12 cellular contexts compared by ENCODE assay signal in the genomic region with DNA sequence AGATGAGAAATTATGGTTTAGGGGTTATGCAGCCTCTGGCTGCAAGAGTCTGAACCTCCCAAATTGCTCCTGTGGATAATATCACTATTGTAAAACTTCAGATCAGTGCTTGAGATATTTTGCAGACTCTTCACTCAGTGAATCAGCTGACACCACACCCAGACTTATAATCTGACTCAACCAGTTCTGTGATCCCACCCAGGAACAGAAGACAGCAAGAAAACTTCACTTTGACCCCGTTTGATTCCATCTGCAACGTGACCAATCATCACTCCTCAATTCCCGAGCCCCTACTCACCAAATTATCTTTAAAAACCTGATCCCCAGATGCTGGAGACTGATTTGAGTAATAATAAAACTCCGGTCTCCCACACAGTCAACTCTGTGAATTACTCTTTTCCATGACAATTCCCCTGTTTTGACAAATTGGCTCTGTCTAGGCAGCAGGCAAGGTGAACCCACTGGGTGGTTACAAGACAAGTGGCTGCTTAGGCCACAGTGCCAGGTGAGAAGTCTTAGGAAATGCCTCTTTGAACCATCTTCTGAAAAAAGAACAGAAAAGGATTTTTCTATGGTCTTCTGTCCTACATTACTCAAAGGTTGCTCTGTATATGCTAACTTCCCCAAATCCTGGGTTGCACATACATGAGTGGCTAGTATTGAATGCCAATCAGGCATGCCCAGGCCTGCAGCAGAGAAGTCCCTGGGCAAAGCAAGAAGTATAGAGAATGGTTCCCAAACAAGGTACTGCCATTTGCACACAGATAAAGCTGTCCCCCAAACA.
DNase-seq lines count a peak whose midpoint lies in the region; ATAC-seq, FAIRE-seq and TF ChIP-seq lines count a peak whose summit lies in the region.
"Had no signal": no experiment of that assay in that cellular context is flagged by ENCODE, and none has a peak within 500 bp of the region (broad histone marks: within the 10 kb centered on the region; RNA-seq: fewer than 3 reads in every experiment).

No MANE protein-coding gene starts in this region.

- H3K27me3 ChIP-seq in bronchial epithelial cell (ENCODE audit: control insufficient read depth, insufficient read depth, low read length) (no peaks in the 10 kb centered on the region), trophoblast cell (ENCODE audit: insufficient read depth, low read length) (no peaks in the 10 kb centered on the region)
- H3K27me3 ChIP-seq: cardiac muscle cell had no signal

- H3K79me1 ChIP-seq in trophoblast cell (ENCODE audit: low read length) = peaks cover 2% of the 10 kb centered on the region

- peaks cover 7% of the 10 kb centered on the region for H3K36me3 Mint-ChIP-seq in natural killer cell

- H3K27ac ChIP-seq in trophoblast cell (ENCODE audit: low read depth, low read length) = peak overlapping the region; percentile 64
- H3K27ac ChIP-seq: cardiac muscle cell had no signal

- no peak overlapping the region for H3K14ac ChIP-seq in trophoblast cell (ENCODE audit: low read length)

- intact Hi-C loops in natural killer cell (cut with micrococcal nuclease) = no loop called here

- no peak overlapping the region for H3K4ac ChIP-seq in trophoblast cell (ENCODE audit: low read depth, low read length)

- H3K18ac ChIP-seq in trophoblast cell (ENCODE audit: low read length) = no peak overlapping the region

- no peak overlapping the region for H3K23ac ChIP-seq in trophoblast cell (ENCODE audit: low read length)

- no peak overlapping the region for H2AK5ac ChIP-seq in trophoblast cell (ENCODE audit: low read length)

- no peaks in the 10 kb centered on the region for H3K27me3 Mint-ChIP-seq in natural killer cell (ENCODE audit: low read depth in 2 of 2)
- H3K27me3 Mint-ChIP-seq in stimulated activated naive CD8-positive, alpha-beta T cell treated with anti-CD3 and anti-CD28 coated beads, Interleukin-15, amount 100 ng/mL, for 72 hours = no peaks in the 10 kb centered on the region
- H3K27me3 Mint-ChIP-seq: activated CD4-positive, alpha-beta memory T cell treated with anti-CD3 and anti-CD28 coated beads, Interleukin-2, amount 10 ng/mL, durations not matched to agents 7 days and 5 days had no signal

- no peaks in the 10 kb centered on the region for H3K4me1 Mint-ChIP-seq in natural killer cell
- H3K4me1 Mint-ChIP-seq in stimulated activated naive CD8-positive, alpha-beta T cell treated with anti-CD3 and anti-CD28 coated beads, Interleukin-15, amount 100 ng/mL, for 72 hours = no peaks in the 10 kb centered on the region
- H3K4me1 Mint-ChIP-seq: activated CD4-positive, alpha-beta memory T cell treated with anti-CD3 and anti-CD28 coated beads, Interleukin-2, amount 10 ng/mL, durations not matched to agents 7 days and 5 days had no signal

- no peaks in the 10 kb centered on the region for H3K9me3 ChIP-seq in trophoblast cell (ENCODE audit: insufficient read depth, low read depth, low read length)

- no peak for FAIRE-seq in bronchial epithelial cell (lab: Jason Lieb, UNC)

- H3K4me2 ChIP-seq in trophoblast cell (ENCODE audit: low read length) = no peak overlapping the region

- H2BK5ac ChIP-seq in trophoblast cell (ENCODE audit: low read depth, low read length, poor library complexity) = no peak overlapping the region

- peaks cover 5 to 11% of the 10 kb centered on the region in 2 experiments for H3K4me1 ChIP-seq in trophoblast cell (ENCODE audit: control insufficient read depth in 1 of 2, insufficient read depth in 2 of 2, low read length in 2 of 2)

- H2AFZ ChIP-seq in trophoblast cell (ENCODE audit: insufficient read depth, low read length, poor library complexity) = no peak overlapping the region

- H4K8ac ChIP-seq in trophoblast cell (ENCODE audit: low read depth, low read length) = no peak overlapping the region

- no peaks in the 10 kb centered on the region for H3K79me2 ChIP-seq in trophoblast cell (ENCODE audit: control insufficient read depth, insufficient read depth, low read length, poor library complexity)

- no peak overlapping the region for H3K27ac Mint-ChIP-seq in natural killer cell
- no peak overlapping the region for H3K27ac Mint-ChIP-seq in stimulated activated naive CD8-positive, alpha-beta T cell treated with anti-CD3 and anti-CD28 coated beads, Interleukin-15, amount 100 ng/mL, for 72 hours
- H3K27ac Mint-ChIP-seq: activated CD4-positive, alpha-beta memory T cell treated with anti-CD3 and anti-CD28 coated beads, Interleukin-2, amount 10 ng/mL, durations not matched to agents 7 days and 5 days had no signal

- ATAC-seq in GM18511 (IDR thresholded peaks at IDR 0.05; ENCODE audit: unreplicated experiment) = peak; percentile 66
- ATAC-seq in HG03520 (IDR thresholded peaks at IDR 0.05; ENCODE audit: unreplicated experiment) = peak; percentile 58
- no peak for ATAC-seq in natural killer cell
- ATAC-seq in stimulated activated naive CD8-positive, alpha-beta T cell treated with anti-CD3 and anti-CD28 coated beads, Interleukin-15, amount 100 ng/mL, for 72 hours = no peak
- no peak for ATAC-seq in HG02623 (IDR thresholded peaks at IDR 0.05; ENCODE audit: unreplicated experiment)

- H3K9ac ChIP-seq in trophoblast cell (ENCODE audit: low read length) = no peak overlapping the region

- no peak overlapping the region for H4K12ac ChIP-seq in trophoblast cell (ENCODE audit: low read depth, low read length)

- H4K91ac ChIP-seq in trophoblast cell (ENCODE audit: low read depth, low read length) = peak overlapping the region; percentile 63

- no peak overlapping the region for H2BK12ac ChIP-seq in trophoblast cell (ENCODE audit: low read length)

- H3K9me3 Mint-ChIP-seq in natural killer cell = peaks cover 11 to 12% of the 10 kb centered on the region in 2 donors
- H3K9me3 Mint-ChIP-seq in stimulated activated naive CD8-positive, alpha-beta T cell treated with anti-CD3 and anti-CD28 coated beads, Interleukin-15, amount 100 ng/mL, for 72 hours = no peaks in the 10 kb centered on the region

- DNase-seq in bronchial epithelial cell (ENCODE audit: low read depth) (peak; percentile 82), trophoblast cell (peak; percentile 12 to 67), natural killer cell (no peak)
- DNase-seq in stimulated activated naive CD8-positive, alpha-beta T cell treated with anti-CD3 and anti-CD28 coated beads, Interleukin-15, amount 100 ng/mL, for 72 hours = no peak
- DNase-seq: activated CD4-positive, alpha-beta memory T cell treated with anti-CD3 and anti-CD28 coated beads, Interleukin-2, amount 10 ng/mL, durations not matched to agents 7 days and 5 days; GOT3; NCI-H2029 treated with DMSO at 0.1 percent for 48 hours; OCI-M1 had no signal

- H2BK120ac ChIP-seq in trophoblast cell (ENCODE audit: insufficient read depth, low read length, poor library complexity) = no peak overlapping the region

- H3K4me3 ChIP-seq in bronchial epithelial cell (ENCODE audit: low read depth, low read length) = no peak overlapping the region
- no peak overlapping the region for H3K4me3 ChIP-seq in trophoblast cell (ENCODE audit: low read depth, low read length)
- H3K4me3 ChIP-seq: cardiac muscle cell had no signal

- H3K36me3 ChIP-seq in bronchial epithelial cell (ENCODE audit: control insufficient read depth, insufficient read depth, low read length) (no peaks in the 10 kb centered on the region), trophoblast cell (ENCODE audit: control insufficient read depth in 1 of 2, insufficient read depth in 2 of 2, low read length in 2 of 2) (no peaks in the 10 kb centered on the region)
- H3K36me3 ChIP-seq: cardiac muscle cell had no signal

- TF ChIP-seq CTCF in bronchial epithelial cell (IDR thresholded peaks at IDR 0.05; ENCODE audit: insufficient read depth, low read length, severe bottlenecking) (no peak), natural killer cell (IDR thresholded peaks at IDR 0.05) (no peak)

- no CpG with 5 or more reads among the region's 4 CpGs for WGBS in trophoblast cell (ENCODE audit: extremely low coverage, insufficient coverage, insufficient read length)

- H3K4me3 Mint-ChIP-seq in natural killer cell = no peak overlapping the region
- no peak overlapping the region for H3K4me3 Mint-ChIP-seq in stimulated activated naive CD8-positive, alpha-beta T cell treated with anti-CD3 and anti-CD28 coated beads, Interleukin-15, amount 100 ng/mL, for 72 hours
- H3K4me3 Mint-ChIP-seq: activated CD4-positive, alpha-beta memory T cell treated with anti-CD3 and anti-CD28 coated beads, Interleukin-2, amount 10 ng/mL, durations not matched to agents 7 days and 5 days had no signal

Comparison
In these comparisons a context has a peak if more than half of its experiments do, and no peak if none do; other contexts are left out.
1. ATAC-seq: peak in GM18511 (single experiment) and HG03520 (single experiment); none in natural killer cell (0 of 3), stimulated activated naive CD8-positive, alpha-beta T cell treated with anti-CD3 and anti-CD28 coated beads, Interleukin-15, amount 100 ng/mL, for 72 hours (single experiment) and HG02623 (single experiment).
2. DNase-seq: peak in bronchial epithelial cell (single experiment) and trophoblast cell (2 of 2); none in natural killer cell (single experiment) and stimulated activated naive CD8-positive, alpha-beta T cell treated with anti-CD3 and anti-CD28 coated beads, Interleukin-15, amount 100 ng/mL, for 72 hours (0 of 2).